8 cellular contexts compared by ENCODE assay signal in genomic region chr14:93114068-93114710, GRCh38. TPM values are rescaled to one million over a fixed set of nuclear protein-coding genes. Genes with fewer than 3 reads are reported as not detected.
A peak's percentile ranks its signal among the peaks of the same experiment; 100 is the strongest.
DNase-seq lines count a peak whose midpoint lies in the region; ATAC-seq, FAIRE-seq and TF ChIP-seq lines count a peak whose summit lies in the region.

No MANE protein-coding gene starts in this region.

- H3K4me3 ChIP-seq in BJ (ENCODE audit: low read depth, low read length) (peak overlapping the region; percentile 51), HUES48 (ENCODE audit: low read depth, low read length) (peak overlapping the region; percentile 83), kidney (ENCODE audit: low read length in 2 of 2) (peak overlapping the region; percentile 68 to 84), subcutaneous abdominal adipose tissue (ENCODE audit: low read depth in 1 of 5, low read length in 5 of 5) (peak overlapping the region; percentile 75 to 88 (median 81))

- no peak for FAIRE-seq in kidney (lab: Jason Lieb, UNC)

- CTCF ChIA-PET in BJ (lab: Yijun Ruan, JAX): interaction anchor here (0.8 to 4.1 kb wide), 30 partner anchors 9 to 167 kb away, joined by 3 to 78 read pairs (median 7); partner anchors contain the start of genes GON7 and UBR7

- peaks cover 27% of the 10 kb centered on the region for H3K4me1 ChIP-seq in HUES48 (ENCODE audit: control insufficient read depth, insufficient read depth, low read length)
- H3K4me1 ChIP-seq in kidney (ENCODE audit: control insufficient read depth in 1 of 2, insufficient read depth in 1 of 2, low read depth in 1 of 2, low read length in 2 of 2): peaks cover 15 to 22% of the 10 kb centered on the region in 2 donors
- peaks cover 8 to 57% (median 51%) of the 10 kb centered on the region in 5 donors for H3K4me1 ChIP-seq in subcutaneous abdominal adipose tissue (ENCODE audit: control insufficient read depth in 5 of 5, insufficient read depth in 5 of 5, low read length in 5 of 5)

- ATAC-seq in activated CD4-positive, CD25-positive, alpha-beta regulatory T cell treated with anti-CD3 and anti-CD28 coated beads, Interleukin-2, amount 50 U/mL, for 24 hours: no peak
- ATAC-seq in HG02973 (IDR thresholded peaks at IDR 0.05; ENCODE audit: unreplicated experiment) (no peak), HG02588 (IDR thresholded peaks at IDR 0.05; ENCODE audit: unreplicated experiment) (no peak)

- TF ChIP-seq CTCF in BJ (IDR thresholded peaks at IDR 0.05; ENCODE audit: insufficient read depth, low read depth, low read length) (no peak), kidney (IDR thresholded peaks at IDR 0.05; ENCODE audit: borderline replicate concordance, extremely low read depth, insufficient read depth) (no peak)

- H3K27me3 ChIP-seq in BJ (ENCODE audit: control insufficient read depth, insufficient read depth, low read length): no peaks in the 10 kb centered on the region
- H3K27me3 ChIP-seq in HUES48 (ENCODE audit: control insufficient read depth, insufficient read depth, low read length): no peaks in the 10 kb centered on the region
- H3K27me3 ChIP-seq in subcutaneous abdominal adipose tissue (ENCODE audit: control insufficient read depth in 5 of 5, insufficient read depth in 4 of 5, low read length in 5 of 5): no peaks in the 10 kb centered on the region

- H3K9ac ChIP-seq in HUES48 (ENCODE audit: low read depth, low read length): peak overlapping the region; percentile 55
- peak overlapping the region; percentile 74 to 82 for H3K9ac ChIP-seq in kidney (ENCODE audit: low read length in 2 of 2)
- peak overlapping the region; percentile 59 to 92 (median 75) for H3K9ac ChIP-seq in subcutaneous abdominal adipose tissue (ENCODE audit: low read length in 5 of 5)

- H3K27ac ChIP-seq in HUES48 (ENCODE audit: low read depth, low read length) (peak overlapping the region; percentile 65), angular gyrus (ENCODE audit: low read depth, low read length) (peak overlapping the region; percentile 84), kidney (ENCODE audit: low read depth in 2 of 2, low read length in 2 of 2) (peak overlapping the region; percentile 75 to 82), subcutaneous abdominal adipose tissue (ENCODE audit: low read depth, low read length) (peak overlapping the region; percentile 89)

- POLR2A ChIA-PET in BJ (lab: Charles Lee): no interaction called here

- H3K9me3 ChIP-seq in HUES48 (ENCODE audit: control insufficient read depth, insufficient read depth, low read length): no peaks in the 10 kb centered on the region
- H3K9me3 ChIP-seq in kidney (ENCODE audit: control insufficient read depth in 1 of 2, low read length in 2 of 2): no peaks in the 10 kb centered on the region
- no peaks in the 10 kb centered on the region for H3K9me3 ChIP-seq in subcutaneous abdominal adipose tissue (ENCODE audit: control insufficient read depth in 5 of 5, low read length in 5 of 5)

- DNase-seq in BJ (ENCODE audit: low read depth) (no peak), kidney (no peak)

- H3K36me3 ChIP-seq in BJ (ENCODE audit: control insufficient read depth, insufficient read depth, low read length): no peaks in the 10 kb centered on the region
- no peaks in the 10 kb centered on the region for H3K36me3 ChIP-seq in HUES48 (ENCODE audit: control insufficient read depth, insufficient read depth, low read length)
- no peaks in the 10 kb centered on the region for H3K36me3 ChIP-seq in kidney (ENCODE audit: control insufficient read depth in 1 of 2, insufficient read depth in 2 of 2, low read length in 2 of 2)
- H3K36me3 ChIP-seq in subcutaneous abdominal adipose tissue (ENCODE audit: control insufficient read depth in 5 of 5, insufficient read depth in 5 of 5, low read length in 5 of 5): peaks cover 0 to 4% (median 0%) of the 10 kb centered on the region in 5 donors

- intact Hi-C loops in kidney (cut with DNase I): no loop called here

RNA-seq across cellular contexts. Expression of gene ITPK1, which starts 1.5 kb away (rescaled TPM):
- polyA plus RNA-seq in BJ (2011; rRNA removed): 37.0 and 49.0 TPM in 2 replicates
- 62.0 and 99.7 TPM in 2 replicates for polyA minus RNA-seq in BJ (2011; rRNA and poly(A)+ RNA removed)
- 92.0 TPM for total RNA-seq in kidney
- polyA plus RNA-seq in kidney (ENCODE audit: insufficient read depth, low read depth, low replicate concordance): 43.6 TPM
